Comparison of ENCODE assay signal across 8 cellular contexts in genomic region chr17:50151041-50151936, GRCh38. TPM values are rescaled to one million over a fixed set of nuclear protein-coding genes. Genes with fewer than 3 reads are reported as not detected.
A peak's percentile ranks its signal among the peaks of the same experiment; 100 is the strongest.
DNase-seq lines count a peak whose midpoint lies in the region; ATAC-seq and TF ChIP-seq lines count a peak whose summit lies in the region.

No MANE protein-coding gene starts in this region.

- peaks cover 44% of the 10 kb centered on the region for H3K79me2 ChIP-seq in fibroblast of lung (ENCODE audit: control insufficient read depth, insufficient read depth, low read length)

- peak overlapping the region; percentile 28 for H2AFZ ChIP-seq in fibroblast of lung (ENCODE audit: low read length)

- ATAC-seq in naive thymus-derived CD4-positive, alpha-beta T cell = peak; percentile 84
- ATAC-seq in stimulated activated effector memory CD8-positive, alpha-beta T cell treated with anti-CD3 and anti-CD28 coated beads, Interleukin-12 subunit alpha, Interleukin-12 subunit beta, amount 100 ng/mL, for 72 hours = peak; percentile 79

- no peaks in the 10 kb centered on the region for H3K9me3 Mint-ChIP-seq in naive thymus-derived CD4-positive, alpha-beta T cell
- no peaks in the 10 kb centered on the region for H3K9me3 Mint-ChIP-seq in stimulated activated effector memory CD8-positive, alpha-beta T cell treated with anti-CD3 and anti-CD28 coated beads, Interleukin-12 subunit alpha, Interleukin-12 subunit beta, amount 100 ng/mL, for 72 hours

- H3K27me3 Mint-ChIP-seq in naive thymus-derived CD4-positive, alpha-beta T cell = no peaks in the 10 kb centered on the region

- peak overlapping the region; percentile 97 for H3K4me2 ChIP-seq in fibroblast of lung (ENCODE audit: extremely low read depth, insufficient read depth, low read length)

- CTCF ChIA-PET in naive thymus-derived CD4-positive, alpha-beta T cell (lab: Charles Lee) = interaction anchor here (0.9 to 6.1 kb wide), 7 partner anchors 10 to 62 kb away, joined by 3 to 56 read pairs (median 7); partner anchors contain the start of genes COL1A1 and SGCA

- peak overlapping the region; percentile 82 to 95 (median 87) for H3K4me3 Mint-ChIP-seq in naive thymus-derived CD4-positive, alpha-beta T cell
- H3K4me3 Mint-ChIP-seq in stimulated activated effector memory CD8-positive, alpha-beta T cell treated with anti-CD3 and anti-CD28 coated beads, Interleukin-12 subunit alpha, Interleukin-12 subunit beta, amount 100 ng/mL, for 72 hours = peak overlapping the region; percentile 97

- H3K9me3 ChIP-seq in Peyer's patch (no peaks in the 10 kb centered on the region), fibroblast of lung (ENCODE audit: control insufficient read depth, insufficient read depth, low read depth, low read length) (no peaks in the 10 kb centered on the region)
- no peaks in the 10 kb centered on the region for H3K9me3 ChIP-seq in naive thymus-derived CD4-positive, alpha-beta T cell (ENCODE audit: control insufficient read depth in 2 of 3, low read length in 3 of 3)

- TF ChIP-seq CTCF in GM20000 (IDR thresholded peaks at IDR 0.05; ENCODE audit: extremely low read depth, missing control alignments) (peak; percentile 37), Peyer's patch (IDR thresholded peaks at IDR 0.05) (peak; percentile 26 to 84 (median 68)), fibroblast of lung (conservative IDR thresholded peaks at IDR 0.05 in 1 of 2, IDR thresholded peaks at IDR 0.05 in 1 of 2; ENCODE audit: low read depth in 1 of 2, low read length in 2 of 2) (peak; percentile 43 to 50)

- peak overlapping the region; percentile 71 to 96 (median 84) for H3K27ac Mint-ChIP-seq in naive thymus-derived CD4-positive, alpha-beta T cell
- peak overlapping the region; percentile 88 for H3K27ac Mint-ChIP-seq in stimulated activated effector memory CD8-positive, alpha-beta T cell treated with anti-CD3 and anti-CD28 coated beads, Interleukin-12 subunit alpha, Interleukin-12 subunit beta, amount 100 ng/mL, for 72 hours

- TF ChIP-seq RAD21 in Ishikawa (IDR thresholded peaks at IDR 0.05; ENCODE audit: low read depth) = no peak

- H4K20me1 ChIP-seq in fibroblast of lung (ENCODE audit: control insufficient read depth, extremely low read depth, insufficient read depth, low read length) = no peaks in the 10 kb centered on the region

- H3K36me3 ChIP-seq in Peyer's patch = no peaks in the 10 kb centered on the region
- peaks cover 3% of the 10 kb centered on the region for H3K36me3 ChIP-seq in fibroblast of lung (ENCODE audit: control insufficient read depth, insufficient read depth, low read length)
- peaks cover 0 to 8% (median 0%) of the 10 kb centered on the region in 3 experiments for H3K36me3 ChIP-seq in naive thymus-derived CD4-positive, alpha-beta T cell (ENCODE audit: control insufficient read depth in 2 of 3, insufficient read depth in 3 of 3, low read length in 3 of 3)

- peaks cover 0 to 21% (median 0%) of the 10 kb centered on the region in 5 donors for H3K36me3 Mint-ChIP-seq in naive thymus-derived CD4-positive, alpha-beta T cell
- H3K36me3 Mint-ChIP-seq in stimulated activated effector memory CD8-positive, alpha-beta T cell treated with anti-CD3 and anti-CD28 coated beads, Interleukin-12 subunit alpha, Interleukin-12 subunit beta, amount 100 ng/mL, for 72 hours = peaks cover 44% of the 10 kb centered on the region

- H3K4me1 ChIP-seq in Peyer's patch (peaks cover 8 to 57% (median 11%) of the 10 kb centered on the region in 4 donors), fibroblast of lung (ENCODE audit: control insufficient read depth, extremely low read depth, insufficient read depth, low read length) (peaks cover 21% of the 10 kb centered on the region)
- H3K4me1 ChIP-seq in naive thymus-derived CD4-positive, alpha-beta T cell (ENCODE audit: control insufficient read depth in 2 of 2, insufficient read depth in 2 of 2, low read length in 2 of 2) = peaks cover 26 to 37% of the 10 kb centered on the region in 2 donors

- intact Hi-C loops in naive thymus-derived CD4-positive, alpha-beta T cell (cut with micrococcal nuclease) = loop anchor here (1.0 to 5.0 kb wide), 6 partner anchors 10 to 716 kb away; partner anchors contain the start of genes SPOP (in 2 of the 2), PDK2 (in 1 of the 2) and TOB1 (in 1 of the 2)

- H3K9ac ChIP-seq in fibroblast of lung (ENCODE audit: insufficient read depth, low read length) = peak overlapping the region; percentile 83

- POLR2A ChIA-PET in naive thymus-derived CD4-positive, alpha-beta T cell (lab: Charles Lee) = interaction anchor here (0.5 to 4.0 kb wide), 7 partner anchors 10 to 1604 kb away, joined by 3 to 42 read pairs (median 3); partner anchors contain the start of gene PDK2

- no peaks in the 10 kb centered on the region for H3K27me3 ChIP-seq in Peyer's patch
- no peaks in the 10 kb centered on the region for H3K27me3 ChIP-seq in fibroblast of lung (ENCODE audit: control insufficient read depth, insufficient read depth, low read length)
- H3K27me3 ChIP-seq in naive thymus-derived CD4-positive, alpha-beta T cell (ENCODE audit: control insufficient read depth in 2 of 2, insufficient read depth in 2 of 2, low read length in 2 of 2) = no peaks in the 10 kb centered on the region

- H3K4me3 ChIP-seq in Peyer's patch (peak overlapping the region; percentile 90 to 98 (median 92)), fibroblast of lung (replicated peaks in 1 of 4; ENCODE audit: control extremely low read depth in 1 of 4, insufficient read depth in 1 of 4, low read depth in 3 of 4, low read length in 4 of 4) (peak overlapping the region; percentile 59 to 85 (median 72))
- H3K4me3 ChIP-seq in naive thymus-derived CD4-positive, alpha-beta T cell (ENCODE audit: low read length) = peak overlapping the region; percentile 94

- H3K27ac ChIP-seq in Peyer's patch (peak overlapping the region; percentile 86 to 99 (median 96)), fibroblast of lung (ENCODE audit: insufficient read depth, low read length) (peak overlapping the region; percentile 83)
- peak overlapping the region; percentile 74 for H3K27ac ChIP-seq in naive thymus-derived CD4-positive, alpha-beta T cell (ENCODE audit: low read depth, low read length)

- H3K4me1 Mint-ChIP-seq in naive thymus-derived CD4-positive, alpha-beta T cell = peaks cover 11 to 52% (median 44%) of the 10 kb centered on the region in 7 donors
- peaks cover 30% of the 10 kb centered on the region for H3K4me1 Mint-ChIP-seq in stimulated activated effector memory CD8-positive, alpha-beta T cell treated with anti-CD3 and anti-CD28 coated beads, Interleukin-12 subunit alpha, Interleukin-12 subunit beta, amount 100 ng/mL, for 72 hours

- TF ChIP-seq POLR2A in Peyer's patch (IDR thresholded peaks at IDR 0.05) = peak in 1 of 2 donors; percentile 34

- TF ChIP-seq EP300 in Ishikawa (IDR thresholded peaks at IDR 0.05; ENCODE audit: borderline replicate concordance) = no peak

- DNase-seq in CMK (ENCODE audit: low read depth) (peak; percentile 96), GM20000 (ENCODE audit: low spot score) (peak; percentile 97), Peyer's patch (peak; percentile 92 to 96 (median 92)), fibroblast of lung (ENCODE audit: low read depth in 2 of 2) (peak; percentile 90 to 91)
- peak; percentile 66 to 77 for DNase-seq in activated T-helper 1 cell treated with anti-CD3 and anti-CD28 coated beads, Interleukin-2, amount 50 U/mL, for 16 hours (ENCODE audit: low read depth in 1 of 2, low spot score in 1 of 2)
- peak; percentile 73 to 88 (median 79) for DNase-seq in naive thymus-derived CD4-positive, alpha-beta T cell
- DNase-seq in stimulated activated effector memory CD8-positive, alpha-beta T cell treated with anti-CD3 and anti-CD28 coated beads, Interleukin-12 subunit alpha, Interleukin-12 subunit beta, amount 100 ng/mL, for 72 hours (ENCODE audit: low spot score in 2 of 2) = peak; percentile 76 to 91

RNA-seq across cellular contexts. Expression of gene PPP1R9B, which starts 0.8 kb away (rescaled TPM):
- total RNA-seq in Peyer's patch (10 to 100 TPM; 18.0 to 40.4 (median 32.9) TPM), fibroblast of lung (41.5 and 45.5 TPM in 2 replicates)
- polyA plus RNA-seq in fibroblast of lung = 22.1 and 26.0 TPM in 2 replicates
- 37.9 and 40.6 TPM in 2 replicates for polyA plus RNA-seq in fibroblast of lung (2012)
- 25.3 and 28.3 TPM in 2 replicates for polyA minus RNA-seq in fibroblast of lung (ENCODE audit: low replicate concordance)
- 100 to 1,000 TPM in 2 of 5 experiments, 10 to 100 TPM in 3; 63.1 to 142 (median 69.1) TPM for total RNA-seq in naive thymus-derived CD4-positive, alpha-beta T cell
- polyA plus RNA-seq in naive thymus-derived CD4-positive, alpha-beta T cell = under 1 TPM; 0.63 to 0.72 TPM

RNA-seq across cellular contexts. Expression of gene SGCA, which starts 14.5 kb away (rescaled TPM):
- 1 to 10 TPM in 3 of 4 donors, not detected in 1; 2.9 to 3.5 (median 3.5) TPM for total RNA-seq in Peyer's patch
- total RNA-seq in fibroblast of lung = 4.1 and 4.3 TPM in 2 replicates
- 1.4 and 1.6 TPM in 2 replicates for polyA plus RNA-seq in fibroblast of lung
- polyA plus RNA-seq in fibroblast of lung (2012) = 5.2 and 8.8 TPM in 2 replicates
- polyA minus RNA-seq in fibroblast of lung (ENCODE audit: low replicate concordance) = 1.7 and 5.6 TPM in 2 replicates
- under 1 TPM in 1 of 5 experiments, not detected in 4; 0.69 TPM for total RNA-seq in naive thymus-derived CD4-positive, alpha-beta T cell
- polyA plus RNA-seq in naive thymus-derived CD4-positive, alpha-beta T cell = not detected

RNA-seq across cellular contexts. Expression of gene SAMD14, which starts 21.3 kb away (rescaled TPM):
- 1 to 10 TPM in 2 of 4 donors, under 1 TPM in 2; 0.53 to 2.5 (median 1.0) TPM for total RNA-seq in Peyer's patch
- total RNA-seq in fibroblast of lung = 2.1 and 2.3 TPM in 2 replicates
- 1.4 and 3.8 TPM in 2 replicates for polyA plus RNA-seq in fibroblast of lung
- polyA plus RNA-seq in fibroblast of lung (2012) = 6.5 and 13.5 TPM in 2 replicates
- 2.1 and 14.8 TPM in 2 replicates for polyA minus RNA-seq in fibroblast of lung (ENCODE audit: low replicate concordance)
- under 1 TPM in 2 of 5 experiments, not detected in 3; 0.70 to 0.78 TPM for total RNA-seq in naive thymus-derived CD4-positive, alpha-beta T cell
- polyA plus RNA-seq in naive thymus-derived CD4-positive, alpha-beta T cell = not detected

RNA-seq across cellular contexts. Expression of gene COL1A1, which starts 50.1 kb away (rescaled TPM):
- total RNA-seq in Peyer's patch (100 to 1,000 TPM in 1 of 4 donors, 10 to 100 TPM in 3; 11.3 to 287 (median 31.9) TPM), fibroblast of lung (577 and 584 TPM in 2 replicates)
- polyA plus RNA-seq in fibroblast of lung = 541 and 604 TPM in 2 replicates
- polyA plus RNA-seq in fibroblast of lung (2012) = 2,129 and 2,873 TPM in 2 replicates
- 7,488 and 12,203 TPM in 2 replicates for polyA minus RNA-seq in fibroblast of lung (ENCODE audit: low replicate concordance)
- 10 to 100 TPM in 1 of 5 experiments, 1 to 10 TPM in 3, under 1 TPM in 1; 0.36 to 12.6 (median 1.2) TPM for total RNA-seq in naive thymus-derived CD4-positive, alpha-beta T cell
- not detected for polyA plus RNA-seq in naive thymus-derived CD4-positive, alpha-beta T cell

RNA-seq across cellular contexts. Expression of gene PDK2, which starts 56.1 kb away (rescaled TPM):
- total RNA-seq in Peyer's patch (100 to 1,000 TPM in 3 of 4 donors, 10 to 100 TPM in 1; 23.1 to 283 (median 164) TPM), fibroblast of lung (19.2 and 19.3 TPM in 2 replicates)
- polyA plus RNA-seq in fibroblast of lung = 41.0 and 44.6 TPM in 2 replicates
- polyA plus RNA-seq in fibroblast of lung (2012) = 27.6 and 28.3 TPM in 2 replicates
- polyA minus RNA-seq in fibroblast of lung (ENCODE audit: low replicate concordance) = 178 and 230 TPM in 2 replicates
- 10 to 100 TPM; 16.7 to 48.3 (median 22.5) TPM for total RNA-seq in naive thymus-derived CD4-positive, alpha-beta T cell
- 10 to 100 TPM; 37.2 to 50.4 TPM for polyA plus RNA-seq in naive thymus-derived CD4-positive, alpha-beta T cell

Comparison
In these comparisons a context has a peak if more than half of its experiments do, and no peak if none do; other contexts are left out.
1. Peak in every context shown above with its lines: DNase-seq, ATAC-seq, H3K4me3 ChIP-seq and H3K27ac ChIP-seq.